ENCODE assay signal across 8 cellular contexts in genomic region chr6:37432590-37432915, GRCh38. TPM values are rescaled to one million over a fixed set of nuclear protein-coding genes. Genes with fewer than 3 reads are reported as not detected.
A peak's percentile ranks its signal among the peaks of the same experiment; 100 is the strongest.
DNase-seq lines count a peak whose midpoint lies in the region; ATAC-seq, FAIRE-seq and TF ChIP-seq lines count a peak whose summit lies in the region.

No MANE protein-coding gene starts in this region.

- H3K4me1 ChIP-seq in cardiac muscle cell (ENCODE audit: low read depth): peaks cover 13% of the 10 kb centered on the region

- H3K4me3 ChIP-seq in cardiac muscle cell: peak overlapping the region; percentile 74
- H3K4me3 ChIP-seq in skeletal muscle cell (ENCODE audit: low read depth, low read length): peak overlapping the region; percentile 66

- DNase-seq in activated T-cell treated with anti-CD3 and anti-CD28 coated beads, Interleukin-2, amount 50 U/mL, for 4 hours: no peak
- no peak for DNase-seq in activated T-cell treated with anti-CD3 and anti-CD28 coated beads, Interleukin-2, amount 50 U/mL, for 48 hours
- no peak for DNase-seq in cardiac muscle cell (ENCODE audit: low read depth in 1 of 2, low spot score in 1 of 2)
- no peak for DNase-seq in skeletal muscle cell (ENCODE audit: low read depth)
- no peak for DNase-seq in D721Med (ENCODE audit: insufficient read length, low spot score)
- DNase-seq in middle frontal gyrus (ENCODE audit: extremely low spot score, low spot score): no peak
- DNase-seq in HK-2 (ENCODE audit: unreplicated experiment): no peak

- no peaks in the 10 kb centered on the region for H3K9me3 Mint-ChIP-seq in activated T-cell treated with anti-CD3 and anti-CD28 coated beads, Interleukin-2, amount 50 U/mL, for 4 hours

- no peak for ATAC-seq in activated T-cell treated with anti-CD3 and anti-CD28 coated beads, Interleukin-2, amount 50 U/mL, for 4 hours

- no peaks in the 10 kb centered on the region for H3K27me3 ChIP-seq in cardiac muscle cell

- H3K36me3 Mint-ChIP-seq in activated T-cell treated with anti-CD3 and anti-CD28 coated beads, Interleukin-2, amount 50 U/mL, for 4 hours (ENCODE audit: insufficient read depth): peaks cover 10% of the 10 kb centered on the region

- peak overlapping the region; percentile 89 for H3K4me3 Mint-ChIP-seq in activated T-cell treated with anti-CD3 and anti-CD28 coated beads, Interleukin-2, amount 50 U/mL, for 4 hours

- FAIRE-seq in D721Med (lab: Jason Lieb, UNC): no peak

- peaks cover 5% of the 10 kb centered on the region for H3K27me3 Mint-ChIP-seq in activated T-cell treated with anti-CD3 and anti-CD28 coated beads, Interleukin-2, amount 50 U/mL, for 4 hours (ENCODE audit: low read depth)

- H3K27ac ChIP-seq in VCaP (peak overlapping the region; percentile 78), cardiac muscle cell (peak overlapping the region; percentile 94)

- peaks cover 24% of the 10 kb centered on the region for H3K4me1 Mint-ChIP-seq in activated T-cell treated with anti-CD3 and anti-CD28 coated beads, Interleukin-2, amount 50 U/mL, for 4 hours (ENCODE audit: low read depth)

- H3K9me3 ChIP-seq in cardiac muscle cell (ENCODE audit: low read depth): no peaks in the 10 kb centered on the region

- TF ChIP-seq CTCF in VCaP (conservative IDR thresholded peaks at IDR 0.05) (no peak), cardiac muscle cell (IDR thresholded peaks at IDR 0.05; ENCODE audit: low read depth, low read length) (no peak), D721Med (IDR thresholded peaks at IDR 0.05; ENCODE audit: insufficient read depth, missing control alignments) (no peak)

- H3K36me3 ChIP-seq in cardiac muscle cell: peaks cover 9% of the 10 kb centered on the region

RNA-seq across cellular contexts. Expression of gene CMTR1, which starts 0.5 kb away (rescaled TPM):
- 10 to 100 TPM; 38.1 to 44.6 (median 41.0) TPM for total RNA-seq in activated T-cell treated with anti-CD3 and anti-CD28 coated beads, Interleukin-2, amount 50 U/mL, for 4 hours
- total RNA-seq in cardiac muscle cell: 40.7 and 53.3 TPM in 2 replicates
- 41.2 and 42.5 TPM in 2 replicates for polyA plus RNA-seq in cardiac muscle cell
